ENCODE assay signal across 14 cellular contexts in genomic region chr12:12523229-12523628, GRCh38.
"Had no signal": no experiment of that assay in that cellular context is flagged by ENCODE, and none has a peak within 500 bp of the region (broad histone marks: within the 10 kb centered on the region; RNA-seq: fewer than 3 reads in every experiment).

No MANE protein-coding gene starts in this region.

- H3K9me3 Mint-ChIP-seq: activated CD4-positive, alpha-beta memory T cell treated with anti-CD3 and anti-CD28 coated beads for 36 hours; activated naive CD8-positive, alpha-beta T cell treated with anti-CD3 and anti-CD28 coated beads, Interleukin-2, amount 10 ng/mL, durations not matched to agents 7 days and 5 days; activated T-cell treated with anti-CD3 and anti-CD28 coated beads, Interleukin-2, amount 50 U/mL, for 72 hours; naive thymus-derived CD8-positive, alpha-beta T cell; stimulated activated naive B cell treated with anti-CD40 and anti-IgM and Interleukin-4, amounts not matched to agents 10 μg/mL and 1 μg/mL and 100 μg/mL, for 72 hours; T-helper 2 cell treated with Interferon-gamma antibody and Interleukin-4, amounts not matched to agents 5 μg/mL and 100 μg/mL, for 36 hours had no signal

- H3K27me3 Mint-ChIP-seq: activated CD4-positive, alpha-beta memory T cell treated with anti-CD3 and anti-CD28 coated beads for 36 hours; activated naive CD8-positive, alpha-beta T cell treated with anti-CD3 and anti-CD28 coated beads, Interleukin-2, amount 10 ng/mL, durations not matched to agents 7 days and 5 days; naive thymus-derived CD8-positive, alpha-beta T cell; stimulated activated naive B cell treated with anti-CD40 and anti-IgM and Interleukin-4, amounts not matched to agents 10 μg/mL and 1 μg/mL and 100 μg/mL, for 72 hours had no signal

- H3K4me3 Mint-ChIP-seq: activated CD4-positive, alpha-beta memory T cell treated with anti-CD3 and anti-CD28 coated beads for 36 hours; activated naive CD8-positive, alpha-beta T cell treated with anti-CD3 and anti-CD28 coated beads, Interleukin-2, amount 10 ng/mL, durations not matched to agents 7 days and 5 days; activated T-cell treated with anti-CD3 and anti-CD28 coated beads, Interleukin-2, amount 50 U/mL, for 72 hours; naive thymus-derived CD8-positive, alpha-beta T cell; stimulated activated naive B cell treated with anti-CD40 and anti-IgM and Interleukin-4, amounts not matched to agents 10 μg/mL and 1 μg/mL and 100 μg/mL, for 72 hours; T-helper 2 cell treated with Interferon-gamma antibody and Interleukin-4, amounts not matched to agents 5 μg/mL and 100 μg/mL, for 36 hours had no signal

- H3K27ac Mint-ChIP-seq: activated CD4-positive, alpha-beta memory T cell treated with anti-CD3 and anti-CD28 coated beads for 36 hours; activated naive CD8-positive, alpha-beta T cell treated with anti-CD3 and anti-CD28 coated beads, Interleukin-2, amount 10 ng/mL, durations not matched to agents 7 days and 5 days; activated T-cell treated with anti-CD3 and anti-CD28 coated beads, Interleukin-2, amount 50 U/mL, for 72 hours; stimulated activated naive B cell treated with anti-CD40 and anti-IgM and Interleukin-4, amounts not matched to agents 10 μg/mL and 1 μg/mL and 100 μg/mL, for 72 hours; T-helper 2 cell treated with Interferon-gamma antibody and Interleukin-4, amounts not matched to agents 5 μg/mL and 100 μg/mL, for 36 hours had no signal

- ATAC-seq: activated T-cell treated with anti-CD3 and anti-CD28 coated beads, Interleukin-2, amount 50 U/mL, for 72 hours; left cardiac atrium; naive thymus-derived CD8-positive, alpha-beta T cell; right cardiac atrium; stimulated activated naive B cell treated with anti-CD40 and anti-IgM and Interleukin-4, amounts not matched to agents 10 μg/mL and 1 μg/mL and 100 μg/mL, for 72 hours; upper lobe of right lung had no signal

- DNase-seq: activated CD4-positive, alpha-beta memory T cell treated with anti-CD3 and anti-CD28 coated beads for 36 hours; activated CD8-positive, alpha-beta memory T cell treated with anti-CD3 and anti-CD28 coated beads, Interleukin-2, amount 50 U/mL, for 4 hours; activated naive CD8-positive, alpha-beta T cell treated with anti-CD3 and anti-CD28 coated beads, Interleukin-2, amount 10 ng/mL, durations not matched to agents 7 days and 5 days; activated T-cell treated with anti-CD3 and anti-CD28 coated beads, Interleukin-2, amount 50 U/mL, for 72 hours; aorta; glutamatergic neuron; left cardiac atrium; naive thymus-derived CD8-positive, alpha-beta T cell; right cardiac atrium; stimulated activated naive B cell treated with anti-CD40 and anti-IgM and Interleukin-4, amounts not matched to agents 10 μg/mL and 1 μg/mL and 100 μg/mL, for 72 hours; upper lobe of right lung had no signal

- H3K36me3 Mint-ChIP-seq: stimulated activated naive B cell treated with anti-CD40 and anti-IgM and Interleukin-4, amounts not matched to agents 10 μg/mL and 1 μg/mL and 100 μg/mL, for 72 hours had no signal

- H3K27ac ChIP-seq: esophagus muscularis mucosa, neutrophil, upper lobe of right lung had no signal

- H3K27me3 ChIP-seq: esophagus muscularis mucosa, neutrophil, upper lobe of right lung had no signal

- H3K9me3 ChIP-seq: esophagus muscularis mucosa, neutrophil, upper lobe of right lung had no signal
